ENCODE assay signal across 1 cellular context in genomic region chr4:159420162-159421057, GRCh38.
TF ChIP-seq lines count a peak whose summit lies in the region.

No MANE protein-coding gene starts in this region.

TF ChIP-seq in HepG2, 621 proteins besides CTCF, POLR2A, EP300 and RAD21 (continued from another document and continues in another):
- TF ChIP-seq RERE (CRISPR knock-in tag; IDR thresholded peaks at IDR 0.05; ENCODE audit: low read depth) (peak; percentile 85), ZBTB1 (CRISPR knock-in tag; IDR thresholded peaks at IDR 0.05; ENCODE audit: borderline replicate concordance) (no peak), KAT2B (IDR thresholded peaks at IDR 0.05; ENCODE audit: borderline replicate concordance, low read depth, low read length) (no peak), TFE3 (CRISPR knock-in tag; IDR thresholded peaks at IDR 0.05) (peak; percentile 37; the same call in 1 of the 2 replicates), PAXIP1 (CRISPR knock-in tag; conservative IDR thresholded peaks at IDR 0.05) (peak; percentile 98), ZC3H4 (CRISPR knock-in tag; IDR thresholded peaks at IDR 0.05; ENCODE audit: borderline replicate concordance) (no peak), NFE2L1 (CRISPR knock-in tag; IDR thresholded peaks at IDR 0.05; ENCODE audit: borderline replicate concordance) (no peak), HOXA9 (CRISPR knock-in tag; IDR thresholded peaks at IDR 0.05; ENCODE audit: borderline replicate concordance) (no peak), ZNF556 (CRISPR knock-in tag; IDR thresholded peaks at IDR 0.05; ENCODE audit: borderline replicate concordance) (no peak), RBFOX2 (IDR thresholded peaks at IDR 0.05; ENCODE audit: low read depth, low read length) (peak; percentile 43; the same call in 1 of the 2 replicates), XBP1 (CRISPR knock-in tag; IDR thresholded peaks at IDR 0.05) (no peak), RARG (CRISPR knock-in tag; IDR thresholded peaks at IDR 0.05; ENCODE audit: low read depth) (no peak), ZNF552 (CRISPR knock-in tag; IDR thresholded peaks at IDR 0.05; ENCODE audit: borderline replicate concordance) (no peak), SRY (CRISPR knock-in tag; IDR thresholded peaks at IDR 0.05) (no peak), RXRB (CRISPR knock-in tag; IDR thresholded peaks at IDR 0.05; ENCODE audit: borderline replicate concordance) (peak; percentile 75; the same call in 1 of the 2 replicates), GABPB1 (CRISPR knock-in tag; IDR thresholded peaks at IDR 0.05) (no peak; the same call in 1 of the 2 replicates), HES4 (CRISPR knock-in tag; IDR thresholded peaks at IDR 0.05; ENCODE audit: borderline replicate concordance) (no peak), SOX5 (CRISPR knock-in tag; IDR thresholded peaks at IDR 0.05; ENCODE audit: borderline replicate concordance) (peak; percentile 86; the same call in 1 of the 2 replicates), NPAS2 (CRISPR knock-in tag; IDR thresholded peaks at IDR 0.05; ENCODE audit: borderline replicate concordance) (no peak), GPN1 (CRISPR knock-in tag; IDR thresholded peaks at IDR 0.05; ENCODE audit: borderline replicate concordance) (no peak), E2F2 (CRISPR knock-in tag; IDR thresholded peaks at IDR 0.05; ENCODE audit: borderline replicate concordance) (no peak)
- TF ChIP-seq, protein P1, sequence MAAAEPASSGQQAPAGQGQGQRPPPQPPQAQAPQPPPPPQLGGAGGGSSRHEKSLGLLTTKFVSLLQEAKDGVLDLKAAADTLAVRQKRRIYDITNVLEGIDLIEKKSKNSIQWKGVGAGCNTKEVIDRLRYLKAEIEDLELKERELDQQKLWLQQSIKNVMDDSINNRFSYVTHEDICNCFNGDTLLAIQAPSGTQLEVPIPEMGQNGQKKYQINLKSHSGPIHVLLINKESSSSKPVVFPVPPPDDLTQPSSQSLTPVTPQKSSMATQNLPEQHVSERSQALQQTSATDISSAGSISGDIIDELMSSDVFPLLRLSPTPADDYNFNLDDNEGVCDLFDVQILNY (CRISPR knock-in tag; conservative IDR thresholded peaks at IDR 0.05) = no peak
- TF ChIP-seq, protein P2, sequence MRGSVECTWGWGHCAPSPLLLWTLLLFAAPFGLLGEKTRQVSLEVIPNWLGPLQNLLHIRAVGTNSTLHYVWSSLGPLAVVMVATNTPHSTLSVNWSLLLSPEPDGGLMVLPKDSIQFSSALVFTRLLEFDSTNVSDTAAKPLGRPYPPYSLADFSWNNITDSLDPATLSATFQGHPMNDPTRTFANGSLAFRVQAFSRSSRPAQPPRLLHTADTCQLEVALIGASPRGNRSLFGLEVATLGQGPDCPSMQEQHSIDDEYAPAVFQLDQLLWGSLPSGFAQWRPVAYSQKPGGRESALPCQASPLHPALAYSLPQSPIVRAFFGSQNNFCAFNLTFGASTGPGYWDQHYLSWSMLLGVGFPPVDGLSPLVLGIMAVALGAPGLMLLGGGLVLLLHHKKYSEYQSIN (CRISPR knock-in tag; IDR thresholded peaks at IDR 0.05; ENCODE audit: borderline replicate concordance) = no peak
- TF ChIP-seq, protein P3, sequence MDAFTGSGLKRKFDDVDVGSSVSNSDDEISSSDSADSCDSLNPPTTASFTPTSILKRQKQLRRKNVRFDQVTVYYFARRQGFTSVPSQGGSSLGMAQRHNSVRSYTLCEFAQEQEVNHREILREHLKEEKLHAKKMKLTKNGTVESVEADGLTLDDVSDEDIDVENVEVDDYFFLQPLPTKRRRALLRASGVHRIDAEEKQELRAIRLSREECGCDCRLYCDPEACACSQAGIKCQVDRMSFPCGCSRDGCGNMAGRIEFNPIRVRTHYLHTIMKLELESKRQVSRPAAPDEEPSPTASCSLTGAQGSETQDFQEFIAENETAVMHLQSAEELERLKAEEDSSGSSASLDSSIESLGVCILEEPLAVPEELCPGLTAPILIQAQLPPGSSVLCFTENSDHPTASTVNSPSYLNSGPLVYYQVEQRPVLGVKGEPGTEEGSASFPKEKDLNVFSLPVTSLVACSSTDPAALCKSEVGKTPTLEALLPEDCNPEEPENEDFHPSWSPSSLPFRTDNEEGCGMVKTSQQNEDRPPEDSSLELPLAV (CRISPR knock-in tag; conservative IDR thresholded peaks at IDR 0.05; ENCODE audit: low read depth) = no peak
- TF ChIP-seq, protein P4, sequence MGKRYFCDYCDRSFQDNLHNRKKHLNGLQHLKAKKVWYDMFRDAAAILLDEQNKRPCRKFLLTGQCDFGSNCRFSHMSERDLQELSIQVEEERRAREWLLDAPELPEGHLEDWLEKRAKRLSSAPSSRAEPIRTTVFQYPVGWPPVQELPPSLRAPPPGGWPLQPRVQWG (CRISPR knock-in tag; IDR thresholded peaks at IDR 0.05; ENCODE audit: borderline replicate concordance, low read depth) = no peak
- TF ChIP-seq, protein P5, sequence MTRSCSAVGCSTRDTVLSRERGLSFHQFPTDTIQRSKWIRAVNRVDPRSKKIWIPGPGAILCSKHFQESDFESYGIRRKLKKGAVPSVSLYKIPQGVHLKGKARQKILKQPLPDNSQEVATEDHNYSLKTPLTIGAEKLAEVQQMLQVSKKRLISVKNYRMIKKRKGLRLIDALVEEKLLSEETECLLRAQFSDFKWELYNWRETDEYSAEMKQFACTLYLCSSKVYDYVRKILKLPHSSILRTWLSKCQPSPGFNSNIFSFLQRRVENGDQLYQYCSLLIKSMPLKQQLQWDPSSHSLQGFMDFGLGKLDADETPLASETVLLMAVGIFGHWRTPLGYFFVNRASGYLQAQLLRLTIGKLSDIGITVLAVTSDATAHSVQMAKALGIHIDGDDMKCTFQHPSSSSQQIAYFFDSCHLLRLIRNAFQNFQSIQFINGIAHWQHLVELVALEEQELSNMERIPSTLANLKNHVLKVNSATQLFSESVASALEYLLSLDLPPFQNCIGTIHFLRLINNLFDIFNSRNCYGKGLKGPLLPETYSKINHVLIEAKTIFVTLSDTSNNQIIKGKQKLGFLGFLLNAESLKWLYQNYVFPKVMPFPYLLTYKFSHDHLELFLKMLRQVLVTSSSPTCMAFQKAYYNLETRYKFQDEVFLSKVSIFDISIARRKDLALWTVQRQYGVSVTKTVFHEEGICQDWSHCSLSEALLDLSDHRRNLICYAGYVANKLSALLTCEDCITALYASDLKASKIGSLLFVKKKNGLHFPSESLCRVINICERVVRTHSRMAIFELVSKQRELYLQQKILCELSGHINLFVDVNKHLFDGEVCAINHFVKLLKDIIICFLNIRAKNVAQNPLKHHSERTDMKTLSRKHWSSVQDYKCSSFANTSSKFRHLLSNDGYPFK (CRISPR knock-in tag; IDR thresholded peaks at IDR 0.05; ENCODE audit: borderline replicate concordance) = no peak
- TF ChIP-seq, protein P6, sequence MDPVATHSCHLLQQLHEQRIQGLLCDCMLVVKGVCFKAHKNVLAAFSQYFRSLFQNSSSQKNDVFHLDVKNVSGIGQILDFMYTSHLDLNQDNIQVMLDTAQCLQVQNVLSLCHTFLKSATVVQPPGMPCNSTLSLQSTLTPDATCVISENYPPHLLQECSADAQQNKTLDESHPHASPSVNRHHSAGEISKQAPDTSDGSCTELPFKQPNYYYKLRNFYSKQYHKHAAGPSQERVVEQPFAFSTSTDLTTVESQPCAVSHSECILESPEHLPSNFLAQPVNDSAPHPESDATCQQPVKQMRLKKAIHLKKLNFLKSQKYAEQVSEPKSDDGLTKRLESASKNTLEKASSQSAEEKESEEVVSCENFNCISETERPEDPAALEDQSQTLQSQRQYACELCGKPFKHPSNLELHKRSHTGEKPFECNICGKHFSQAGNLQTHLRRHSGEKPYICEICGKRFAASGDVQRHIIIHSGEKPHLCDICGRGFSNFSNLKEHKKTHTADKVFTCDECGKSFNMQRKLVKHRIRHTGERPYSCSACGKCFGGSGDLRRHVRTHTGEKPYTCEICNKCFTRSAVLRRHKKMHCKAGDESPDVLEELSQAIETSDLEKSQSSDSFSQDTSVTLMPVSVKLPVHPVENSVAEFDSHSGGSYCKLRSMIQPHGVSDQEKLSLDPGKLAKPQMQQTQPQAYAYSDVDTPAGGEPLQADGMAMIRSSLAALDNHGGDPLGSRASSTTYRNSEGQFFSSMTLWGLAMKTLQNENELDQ (CRISPR knock-in tag; IDR thresholded peaks at IDR 0.05; ENCODE audit: borderline replicate concordance) = no peak
